1 cellular context compared by ENCODE assay signal in genomic region chr15:80246425-80246894, GRCh38.
TF ChIP-seq lines count a peak whose summit lies in the region.

No MANE protein-coding gene starts in this region.

TF ChIP-seq in HepG2, 621 proteins besides CTCF, POLR2A, EP300 and RAD21 (continued from another document and continues in another):
- TF ChIP-seq NR2C2 (CRISPR knock-in tag; IDR thresholded peaks at IDR 0.05; ENCODE audit: borderline replicate concordance) = no peak
- no peak for TF ChIP-seq ZNF18 (CRISPR knock-in tag; IDR thresholded peaks at IDR 0.05; ENCODE audit: insufficient replicate concordance)
- no peak for TF ChIP-seq ARHGAP35 (CRISPR knock-in tag; IDR thresholded peaks at IDR 0.05; ENCODE audit: borderline replicate concordance)
- TF ChIP-seq ZNF841 (CRISPR knock-in tag; IDR thresholded peaks at IDR 0.05; ENCODE audit: borderline replicate concordance) = no peak
- no peak for TF ChIP-seq ZNF503 (CRISPR knock-in tag; IDR thresholded peaks at IDR 0.05)
- TF ChIP-seq MTA3 (CRISPR knock-in tag; IDR thresholded peaks at IDR 0.05) = no peak
- TF ChIP-seq POLR2G (IDR thresholded peaks at IDR 0.05; ENCODE audit: low read depth, low read length) = peak; percentile 70
- TF ChIP-seq TRIM24 (CRISPR knock-in tag; IDR thresholded peaks at IDR 0.05) = no peak
- no peak for TF ChIP-seq ZNF350 (CRISPR knock-in tag; IDR thresholded peaks at IDR 0.05; ENCODE audit: borderline replicate concordance, low read depth)
- TF ChIP-seq SIN3A (IDR thresholded peaks at IDR 0.05; ENCODE audit: borderline replicate concordance, low read depth, low read length) = no peak
- peak; percentile 34; the same call in 1 of the 2 replicates for TF ChIP-seq GATAD2A (CRISPR knock-in tag; IDR thresholded peaks at IDR 0.05)
- TF ChIP-seq SNAPC2 (CRISPR knock-in tag; IDR thresholded peaks at IDR 0.05) = no peak
- TF ChIP-seq GFI1 (CRISPR knock-in tag; IDR thresholded peaks at IDR 0.05; ENCODE audit: borderline replicate concordance) = peak; percentile 71
- TF ChIP-seq MAFF (IDR thresholded peaks at IDR 0.05; ENCODE audit: low read depth, low read length) = no peak
- no peak for TF ChIP-seq FOSL1 (CRISPR knock-in tag; IDR thresholded peaks at IDR 0.05; ENCODE audit: borderline replicate concordance)
- TF ChIP-seq ZNF557 (CRISPR knock-in tag; IDR thresholded peaks at IDR 0.05) = no peak
- no peak for TF ChIP-seq FOXM1 (CRISPR knock-in tag; IDR thresholded peaks at IDR 0.05)
- no peak for TF ChIP-seq ZFP37 (CRISPR knock-in tag; IDR thresholded peaks at IDR 0.05; ENCODE audit: borderline replicate concordance)
- no peak for TF ChIP-seq MYPOP (CRISPR knock-in tag; IDR thresholded peaks at IDR 0.05)
- TF ChIP-seq AHR (CRISPR knock-in tag; IDR thresholded peaks at IDR 0.05) = no peak
- TF ChIP-seq IRF1 (CRISPR knock-in tag; IDR thresholded peaks at IDR 0.05; ENCODE audit: low read depth) = no peak
- no peak for TF ChIP-seq HDAC6 (IDR thresholded peaks at IDR 0.05; ENCODE audit: low read depth, low read length)
- no peak for TF ChIP-seq JUN (CRISPR knock-in tag; IDR thresholded peaks at IDR 0.05)
- no peak for TF ChIP-seq REST (IDR thresholded peaks at IDR 0.05; ENCODE audit: borderline replicate concordance in 1 of 2, low read depth in 1 of 2, low read length in 2 of 2)
- no peak for TF ChIP-seq MYC (CRISPR knock-in tag; IDR thresholded peaks at IDR 0.05; ENCODE audit: borderline replicate concordance)
- TF ChIP-seq ZNF264 (CRISPR knock-in tag; IDR thresholded peaks at IDR 0.05) = no peak
- no peak for TF ChIP-seq ETV6 (CRISPR knock-in tag; conservative IDR thresholded peaks at IDR 0.05)
- TF ChIP-seq ATF6 (CRISPR knock-in tag; conservative IDR thresholded peaks at IDR 0.05) = no peak
- TF ChIP-seq ZNF564 (CRISPR knock-in tag; IDR thresholded peaks at IDR 0.05) = no peak
- peak; percentile 54; the same call in 1 of the 2 replicates for TF ChIP-seq HDAC2 (CRISPR knock-in tag; IDR thresholded peaks at IDR 0.05)
- no peak for TF ChIP-seq HNRNPL (IDR thresholded peaks at IDR 0.05; ENCODE audit: low read depth, low read length)
- no peak for TF ChIP-seq ZNF660 (CRISPR knock-in tag; IDR thresholded peaks at IDR 0.05; ENCODE audit: borderline replicate concordance, low read depth)
- no peak for TF ChIP-seq BCL3 (CRISPR knock-in tag; IDR thresholded peaks at IDR 0.05)
- TF ChIP-seq ZNF598 (CRISPR knock-in tag; IDR thresholded peaks at IDR 0.05; ENCODE audit: borderline replicate concordance) = no peak
- no peak for TF ChIP-seq SNAPC4 (CRISPR knock-in tag; IDR thresholded peaks at IDR 0.05)
- no peak for TF ChIP-seq ERF (CRISPR knock-in tag; IDR thresholded peaks at IDR 0.05)
- peak; percentile 12; the same call in 1 of the 2 replicates for TF ChIP-seq ZNF574 (CRISPR knock-in tag; IDR thresholded peaks at IDR 0.05)
- no peak for TF ChIP-seq GABPA (IDR thresholded peaks at IDR 0.05; ENCODE audit: low read depth, low read length)
- TF ChIP-seq GABPA (CRISPR knock-in tag; IDR thresholded peaks at IDR 0.05; ENCODE audit: low read depth) = no peak
- peak; percentile 28; the same call in 1 of the 2 replicates for TF ChIP-seq NR2F6 (IDR thresholded peaks at IDR 0.05)
- TF ChIP-seq NR2F6 (CRISPR knock-in tag; IDR thresholded peaks at IDR 0.05) = 0 out of 2 replicates have a peak, but pooled peaks have one; percentile 19
- no peak for TF ChIP-seq ZFAT (CRISPR knock-in tag; conservative IDR thresholded peaks at IDR 0.05)
- no peak for TF ChIP-seq KLF16 (CRISPR knock-in tag; IDR thresholded peaks at IDR 0.05)
- no peak for TF ChIP-seq MAZ (IDR thresholded peaks at IDR 0.05; ENCODE audit: borderline replicate concordance, low read depth, low read length)
- TF ChIP-seq MAZ (CRISPR knock-in tag; IDR thresholded peaks at IDR 0.05; ENCODE audit: low read depth) = no peak
- TF ChIP-seq ZNF883 (CRISPR knock-in tag; IDR thresholded peaks at IDR 0.05; ENCODE audit: not compliant biosample characterization) = no peak
- TF ChIP-seq NFRKB (IDR thresholded peaks at IDR 0.05) = no peak
